In genomic region chrX:26651755-26652154, GRCh38 we compare ENCODE assay signal across 16 cellular contexts.
A peak's percentile ranks its signal among the peaks of the same experiment; 100 is the strongest.
DNase-seq lines count a peak whose midpoint lies in the region; ATAC-seq, FAIRE-seq and TF ChIP-seq lines count a peak whose summit lies in the region.
"Had no signal": no experiment of that assay in that cellular context is flagged by ENCODE, and none has a peak within 500 bp of the region (broad histone marks: within the 10 kb centered on the region; RNA-seq: fewer than 3 reads in every experiment).

No MANE protein-coding gene starts in this region.

- no peak for FAIRE-seq in A549 (lab: Jason Lieb, UNC)

- peak; percentile 30; the same call in 2 of the 3 replicates for TF ChIP-seq CTCF in A549 (IDR thresholded peaks at IDR 0.05)
- peak; percentile 56 for TF ChIP-seq CTCF in GM12873 (IDR thresholded peaks at IDR 0.05; ENCODE audit: insufficient read depth, low read depth, low read length, missing control alignments)
- TF ChIP-seq CTCF in OCI-LY3 (IDR thresholded peaks at IDR 0.05; ENCODE audit: low read depth, low read length) = peak; percentile 52
- TF ChIP-seq CTCF in choroid plexus epithelial cell (conservative IDR thresholded peaks at IDR 0.05; ENCODE audit: low read depth, low read length) = peak; percentile 20

- TF ChIP-seq EP300 in A549 (IDR thresholded peaks at IDR 0.05) = no peak

- peak; percentile 16 to 47; a peak in 2 of 5 replicates for TF ChIP-seq RAD21 in A549 (conservative IDR thresholded peaks at IDR 0.05 in 1 of 2, IDR thresholded peaks at IDR 0.05 in 1 of 2)

- H3K27ac ChIP-seq in A549 = no peak overlapping the region
- no peak overlapping the region for H3K27ac ChIP-seq in OCI-LY3 (ENCODE audit: low read length)
- H3K27ac ChIP-seq: hepatocyte, left ventricle myocardium inferior had no signal

- no peak overlapping the region for H3K4me2 ChIP-seq in A549
- no peak overlapping the region for H3K4me2 ChIP-seq in OCI-LY3 (ENCODE audit: low read length)
- H3K4me2 ChIP-seq: hepatocyte had no signal

- POLR2A ChIA-PET in A549 (lab: Yijun Ruan, JAX) = no interaction called here

- H3K27me3 ChIP-seq in OCI-LY3 (ENCODE audit: low read depth, low read length) = no peaks in the 10 kb centered on the region
- H3K27me3 ChIP-seq: hepatocyte had no signal

- H3K9me3 ChIP-seq in A549 (no peaks in the 10 kb centered on the region), OCI-LY3 (ENCODE audit: insufficient read depth, low read length) (no peaks in the 10 kb centered on the region)

- DNase-seq in A549 (ENCODE audit: low read depth in 1 of 2, low spot score in 1 of 2) (peak in 1 of 2 experiments; percentile 31), choroid plexus epithelial cell (ENCODE audit: low read depth) (peak; percentile 6), globus pallidus (ENCODE audit: low spot score) (no peak)
- DNase-seq: AML-193; left ventricle myocardium inferior; NCI-H510A; stimulated activated naive B cell treated with anti-CD40 and anti-IgM and Interleukin-4, amounts not matched to agents 10 μg/mL and 1 μg/mL and 100 μg/mL, for 72 hours; T1000 had no signal

- no peak for ATAC-seq in A549
- no peak for ATAC-seq in GM21447 (IDR thresholded peaks at IDR 0.05; ENCODE audit: unreplicated experiment)
- no peak for ATAC-seq in HG02623 (IDR thresholded peaks at IDR 0.05; ENCODE audit: unreplicated experiment)
- no peak for ATAC-seq in HG02885 (IDR thresholded peaks at IDR 0.05; ENCODE audit: poor library complexity, unreplicated experiment)
- ATAC-seq: Right ventricle myocardium inferior; sciatic nerve; stimulated activated naive B cell treated with anti-CD40 and anti-IgM and Interleukin-4, amounts not matched to agents 10 μg/mL and 1 μg/mL and 100 μg/mL, for 72 hours had no signal

- no peak overlapping the region for H2AFZ ChIP-seq in OCI-LY3 (ENCODE audit: low read depth, low read length)
- H2AFZ ChIP-seq: hepatocyte had no signal

- H3K4me3 ChIP-seq in A549 = no peak overlapping the region
- no peak overlapping the region for H3K4me3 ChIP-seq in OCI-LY3 (ENCODE audit: low read length)
- H3K4me3 ChIP-seq in choroid plexus epithelial cell (ENCODE audit: low read depth, low read length) = no peak overlapping the region
- H3K4me3 ChIP-seq: hepatocyte, left ventricle myocardium inferior had no signal

- H3K9ac ChIP-seq in OCI-LY3 (ENCODE audit: low read length) = no peak overlapping the region

- no peak for TF ChIP-seq POLR2A in A549 (IDR thresholded peaks at IDR 0.05; ENCODE audit: low read length)

- H4K20me1 ChIP-seq in OCI-LY3 (ENCODE audit: insufficient read depth, low read length) = no peaks in the 10 kb centered on the region

- no peaks in the 10 kb centered on the region for H3K36me3 ChIP-seq in OCI-LY3 (replicated peaks; ENCODE audit: low read depth, low read length)
- H3K36me3 ChIP-seq: left ventricle myocardium inferior had no signal

- H3K79me2 ChIP-seq in OCI-LY3 (ENCODE audit: low read length) = no peaks in the 10 kb centered on the region
- H3K79me2 ChIP-seq: hepatocyte had no signal

- CTCF ChIA-PET in A549 (lab: Yijun Ruan, JAX) = interaction anchor here (0.7 kb wide), 1 partner anchor 40 kb away, joined by 3 read pairs; no protein-coding TSS in a partner anchor

- H3K4me1 ChIP-seq in A549 = no peaks in the 10 kb centered on the region
- H3K4me1 ChIP-seq in OCI-LY3 (ENCODE audit: low read length) = no peaks in the 10 kb centered on the region
- H3K4me1 ChIP-seq: left ventricle myocardium inferior had no signal

TF ChIP-seq in A549, 52 proteins besides CTCF, POLR2A, EP300 and RAD21:
- TF ChIP-seq KDM5A (IDR thresholded peaks at IDR 0.05) = no peak
- TF ChIP-seq GATA3 (IDR thresholded peaks at IDR 0.05; ENCODE audit: borderline replicate concordance) = no peak
- TF ChIP-seq, protein P1, sequence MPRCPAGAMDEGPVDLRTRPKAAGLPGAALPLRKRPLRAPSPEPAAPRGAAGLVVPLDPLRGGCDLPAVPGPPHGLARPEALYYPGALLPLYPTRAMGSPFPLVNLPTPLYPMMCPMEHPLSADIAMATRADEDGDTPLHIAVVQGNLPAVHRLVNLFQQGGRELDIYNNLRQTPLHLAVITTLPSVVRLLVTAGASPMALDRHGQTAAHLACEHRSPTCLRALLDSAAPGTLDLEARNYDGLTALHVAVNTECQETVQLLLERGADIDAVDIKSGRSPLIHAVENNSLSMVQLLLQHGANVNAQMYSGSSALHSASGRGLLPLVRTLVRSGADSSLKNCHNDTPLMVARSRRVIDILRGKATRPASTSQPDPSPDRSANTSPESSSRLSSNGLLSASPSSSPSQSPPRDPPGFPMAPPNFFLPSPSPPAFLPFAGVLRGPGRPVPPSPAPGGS (IDR thresholded peaks at IDR 0.05) = no peak
- TF ChIP-seq REST (IDR thresholded peaks at IDR 0.05) = no peak
- TF ChIP-seq CHD4 (IDR thresholded peaks at IDR 0.05; ENCODE audit: borderline replicate concordance) = no peak
- no peak for TF ChIP-seq ZFP36 (IDR thresholded peaks at IDR 0.05; ENCODE audit: borderline replicate concordance, partially characterized antibody)
- TF ChIP-seq SMC3 (IDR thresholded peaks at IDR 0.05) = no peak
- TF ChIP-seq HOXB5 (CRISPR knock-in tag; IDR thresholded peaks at IDR 0.05) = no peak
- TF ChIP-seq, protein P2, sequence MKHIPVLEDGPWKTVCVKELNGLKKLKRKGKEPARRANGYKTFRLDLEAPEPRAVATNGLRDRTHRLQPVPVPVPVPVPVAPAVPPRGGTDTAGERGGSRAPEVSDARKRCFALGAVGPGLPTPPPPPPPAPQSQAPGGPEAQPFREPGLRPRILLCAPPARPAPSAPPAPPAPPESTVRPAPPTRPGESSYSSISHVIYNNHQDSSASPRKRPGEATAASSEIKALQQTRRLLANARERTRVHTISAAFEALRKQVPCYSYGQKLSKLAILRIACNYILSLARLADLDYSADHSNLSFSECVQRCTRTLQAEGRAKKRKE (CRISPR knock-in tag; IDR thresholded peaks at IDR 0.05; ENCODE audit: low read depth) = no peak
- TF ChIP-seq, protein P3, sequence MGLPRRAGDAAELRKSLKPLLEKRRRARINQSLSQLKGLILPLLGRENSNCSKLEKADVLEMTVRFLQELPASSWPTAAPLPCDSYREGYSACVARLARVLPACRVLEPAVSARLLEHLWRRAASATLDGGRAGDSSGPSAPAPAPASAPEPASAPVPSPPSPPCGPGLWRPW (IDR thresholded peaks at IDR 0.05) = no peak
- TF ChIP-seq BHLHE40 (IDR thresholded peaks at IDR 0.05; ENCODE audit: low read depth, low read length) = no peak
- TF ChIP-seq TP53 (CRISPR knock-in tag; IDR thresholded peaks at IDR 0.05) = no peak
- no peak for TF ChIP-seq ESRRA (IDR thresholded peaks at IDR 0.05; ENCODE audit: borderline replicate concordance, low read length)
- no peak for TF ChIP-seq EHMT2 (IDR thresholded peaks at IDR 0.05; ENCODE audit: low read depth)
- no peak for TF ChIP-seq JUN (IDR thresholded peaks at IDR 0.05)
- no peak for TF ChIP-seq RFX5 (IDR thresholded peaks at IDR 0.05)
- TF ChIP-seq SREBF2 (IDR thresholded peaks at IDR 0.05) = no peak
- no peak for TF ChIP-seq HDAC2 (IDR thresholded peaks at IDR 0.05)
- TF ChIP-seq JUNB (IDR thresholded peaks at IDR 0.05) = no peak
